Comparison of ENCODE assay signal across 1 cellular context in genomic region chr19:3516675-3517207, GRCh38.
TF ChIP-seq lines count a peak whose summit lies in the region.

No MANE protein-coding gene starts in this region.

TF ChIP-seq in GM12878, 131 proteins besides CTCF, POLR2A, EP300 and RAD21:
- TF ChIP-seq FOXK2 (IDR thresholded peaks at IDR 0.05) (0 out of 2 replicates have a peak, but pooled peaks have one; percentile 37), ZSCAN29 (IDR thresholded peaks at IDR 0.05) (no peak), PKNOX1 (IDR thresholded peaks at IDR 0.05) (peak; percentile 17; the same call in 1 of the 2 replicates), BHLHE40 (IDR thresholded peaks at IDR 0.05; ENCODE audit: borderline replicate concordance in 1 of 2, low read depth in 2 of 2, low read length in 1 of 2) (0 out of 4 replicates have a peak, but pooled peaks of 1 of the 2 experiments have one; percentile 27)
- TF ChIP-seq, protein P1, sequence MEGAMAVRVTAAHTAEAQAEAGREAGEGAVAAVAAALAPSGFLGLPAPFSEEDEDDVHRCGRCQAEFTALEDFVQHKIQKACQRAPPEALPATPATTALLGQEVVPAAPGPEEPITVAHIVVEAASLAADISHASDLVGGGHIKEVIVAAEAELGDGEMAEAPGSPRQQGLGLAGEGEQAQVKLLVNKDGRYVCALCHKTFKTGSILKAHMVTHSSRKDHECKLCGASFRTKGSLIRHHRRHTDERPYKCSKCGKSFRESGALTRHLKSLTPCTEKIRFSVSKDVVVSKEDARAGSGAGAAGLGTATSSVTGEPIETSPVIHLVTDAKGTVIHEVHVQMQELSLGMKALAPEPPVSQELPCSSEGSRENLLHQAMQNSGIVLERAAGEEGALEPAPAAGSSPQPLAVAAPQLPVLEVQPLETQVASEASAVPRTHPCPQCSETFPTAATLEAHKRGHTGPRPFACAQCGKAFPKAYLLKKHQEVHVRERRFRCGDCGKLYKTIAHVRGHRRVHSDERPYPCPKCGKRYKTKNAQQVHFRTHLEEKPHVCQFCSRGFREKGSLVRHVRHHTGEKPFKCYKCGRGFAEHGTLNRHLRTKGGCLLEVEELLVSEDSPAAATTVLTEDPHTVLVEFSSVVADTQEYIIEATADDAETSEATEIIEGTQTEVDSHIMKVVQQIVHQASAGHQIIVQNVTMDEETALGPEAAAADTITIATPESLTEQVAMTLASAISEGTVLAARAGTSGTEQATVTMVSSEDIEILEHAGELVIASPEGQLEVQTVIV (IDR thresholded peaks at IDR 0.05; ENCODE audit: borderline replicate concordance, partially characterized antibody): no peak
